19 cellular contexts compared by ENCODE assay signal in genomic region chr7:374706-375490, GRCh38.
DNase-seq lines count a peak whose midpoint lies in the region; ATAC-seq and TF ChIP-seq lines count a peak whose summit lies in the region.
"Had no signal": no experiment of that assay in that cellular context is flagged by ENCODE, and none has a peak within 500 bp of the region (broad histone marks: within the 10 kb centered on the region; RNA-seq: fewer than 3 reads in every experiment).

No MANE protein-coding gene starts in this region.

- no peaks in the 10 kb centered on the region for H3K9me3 ChIP-seq in endodermal cell (ENCODE audit: control insufficient read depth, low read length)

- H3K27me3 ChIP-seq in endodermal cell (ENCODE audit: control insufficient read depth, insufficient read depth, low read length, poor library complexity, severe bottlenecking) = no peaks in the 10 kb centered on the region

- no peak overlapping the region for H3K27ac Mint-ChIP-seq in activated CD4-positive, alpha-beta memory T cell treated with anti-CD3 and anti-CD28 coated beads for 36 hours
- H3K27ac Mint-ChIP-seq in activated CD4-positive, alpha-beta memory T cell treated with anti-CD3 and anti-CD28 coated beads, Interleukin-2, amount 10 ng/mL, durations not matched to agents 7 days and 5 days = no peak overlapping the region
- H3K27ac Mint-ChIP-seq in endodermal cell = no peak overlapping the region
- H3K27ac Mint-ChIP-seq: T-helper 2 cell treated with Interferon-gamma antibody and Interleukin-4, amounts not matched to agents 5 μg/mL and 100 μg/mL, for 36 hours had no signal

- no peak overlapping the region for H3K4me3 ChIP-seq in endodermal cell (ENCODE audit: low read length)

- H3K36me3 Mint-ChIP-seq in activated CD4-positive, alpha-beta memory T cell treated with anti-CD3 and anti-CD28 coated beads for 36 hours = no peaks in the 10 kb centered on the region
- no peaks in the 10 kb centered on the region for H3K36me3 Mint-ChIP-seq in activated CD4-positive, alpha-beta memory T cell treated with anti-CD3 and anti-CD28 coated beads, Interleukin-2, amount 10 ng/mL, durations not matched to agents 7 days and 5 days (ENCODE audit: low read depth)
- no peaks in the 10 kb centered on the region for H3K36me3 Mint-ChIP-seq in endodermal cell (ENCODE audit: low read depth)

- H3K4me1 ChIP-seq in endodermal cell (ENCODE audit: control insufficient read depth, insufficient read depth, low read length) = peaks cover 6% of the 10 kb centered on the region

- no peak overlapping the region for H3K27ac ChIP-seq in endodermal cell (ENCODE audit: low read depth, low read length)
- H3K27ac ChIP-seq: C4-2B had no signal

- H3K9ac ChIP-seq in endodermal cell (ENCODE audit: extremely low read depth, low read length, poor library complexity, severe bottlenecking) = no peak overlapping the region

- H3K36me3 ChIP-seq in endodermal cell (ENCODE audit: control insufficient read depth, insufficient read depth, low read length) = no peaks in the 10 kb centered on the region

- no peak overlapping the region for H3K4me3 Mint-ChIP-seq in activated CD4-positive, alpha-beta memory T cell treated with anti-CD3 and anti-CD28 coated beads for 36 hours
- H3K4me3 Mint-ChIP-seq in activated CD4-positive, alpha-beta memory T cell treated with anti-CD3 and anti-CD28 coated beads, Interleukin-2, amount 10 ng/mL, durations not matched to agents 7 days and 5 days = no peak overlapping the region
- H3K4me3 Mint-ChIP-seq in endodermal cell = no peak overlapping the region
- H3K4me3 Mint-ChIP-seq: activated T-cell treated with anti-CD3 and anti-CD28 coated beads, Interleukin-2, amount 50 U/mL, for 4 hours; T-helper 2 cell treated with Interferon-gamma antibody and Interleukin-4, amounts not matched to agents 5 μg/mL and 100 μg/mL, for 36 hours had no signal

- no peak for ATAC-seq in HG02884 (IDR thresholded peaks at IDR 0.05; ENCODE audit: unreplicated experiment)
- ATAC-seq: activated T-cell treated with anti-CD3 and anti-CD28 coated beads, Interleukin-2, amount 50 U/mL, for 4 hours had no signal

- POLR2A ChIA-PET in activated CD4-positive, alpha-beta memory T cell treated with anti-CD3 and anti-CD28 coated beads for 36 hours (lab: Charles Lee) = no interaction called here
- POLR2A ChIA-PET in activated CD4-positive, alpha-beta memory T cell treated with anti-CD3 and anti-CD28 coated beads, Interleukin-2, amount 10 ng/mL, durations not matched to agents 7 days and 5 days (lab: Charles Lee) = no interaction called here

- peak; percentile 2 for DNase-seq in activated CD4-positive, alpha-beta memory T cell treated with anti-CD3 and anti-CD28 coated beads for 36 hours
- no peak for DNase-seq in activated CD4-positive, alpha-beta memory T cell treated with anti-CD3 and anti-CD28 coated beads, Interleukin-2, amount 10 ng/mL, durations not matched to agents 7 days and 5 days
- DNase-seq in D341Med (ENCODE audit: low spot score) = peak; percentile 21
- DNase-seq in endodermal cell = peak; percentile 47
- DNase-seq in posterior vena cava (ENCODE audit: low spot score) = peak; percentile 69
- DNase-seq in pons (ENCODE audit: low spot score) = no peak
- DNase-seq in DMS 273 (lab: John Stamatoyannopoulos, UW; ENCODE audit: unreplicated experiment) = no peak
- DNase-seq: activated T-cell treated with anti-CD3 and anti-CD28 coated beads, Interleukin-2, amount 50 U/mL, for 4 hours; central memory CD4-positive, alpha-beta T cell; hippocampal formation; IMR-90; kidney glomerular epithelial cell; midbrain; NCI-H2107; NCI-H526; stimulated activated CD4-positive, alpha-beta T cell treated with anti-CD3 and anti-CD28 coated beads, Interleukin-4, amount 100 ng/mL, for 24 hours had no signal

- peaks cover 2% of the 10 kb centered on the region for H3K4me1 Mint-ChIP-seq in activated CD4-positive, alpha-beta memory T cell treated with anti-CD3 and anti-CD28 coated beads for 36 hours (ENCODE audit: low read depth)
- no peaks in the 10 kb centered on the region for H3K4me1 Mint-ChIP-seq in activated CD4-positive, alpha-beta memory T cell treated with anti-CD3 and anti-CD28 coated beads, Interleukin-2, amount 10 ng/mL, durations not matched to agents 7 days and 5 days
- peaks cover 14% of the 10 kb centered on the region for H3K4me1 Mint-ChIP-seq in endodermal cell

- TF ChIP-seq CTCF in endodermal cell (conservative IDR thresholded peaks at IDR 0.05) = no peak

- 92 to 93% methylated on average over 21 to 37 of the region's 37 CpGs for WGBS in endodermal cell (ENCODE audit: insufficient coverage in 1 of 2, insufficient read length in 1 of 2), 2 experiments

- CTCF ChIA-PET in activated CD4-positive, alpha-beta memory T cell treated with anti-CD3 and anti-CD28 coated beads for 36 hours (lab: Charles Lee) = no interaction called here
- CTCF ChIA-PET in activated CD4-positive, alpha-beta memory T cell treated with anti-CD3 and anti-CD28 coated beads, Interleukin-2, amount 10 ng/mL, durations not matched to agents 7 days and 5 days (lab: Charles Lee) = no interaction called here

- H3K9me3 Mint-ChIP-seq in activated CD4-positive, alpha-beta memory T cell treated with anti-CD3 and anti-CD28 coated beads for 36 hours = no peaks in the 10 kb centered on the region
- H3K9me3 Mint-ChIP-seq in activated CD4-positive, alpha-beta memory T cell treated with anti-CD3 and anti-CD28 coated beads, Interleukin-2, amount 10 ng/mL, durations not matched to agents 7 days and 5 days = no peaks in the 10 kb centered on the region
- no peaks in the 10 kb centered on the region for H3K9me3 Mint-ChIP-seq in endodermal cell
- H3K9me3 Mint-ChIP-seq: activated T-cell treated with anti-CD3 and anti-CD28 coated beads, Interleukin-2, amount 50 U/mL, for 4 hours; T-helper 2 cell treated with Interferon-gamma antibody and Interleukin-4, amounts not matched to agents 5 μg/mL and 100 μg/mL, for 36 hours had no signal

- no peaks in the 10 kb centered on the region for H3K27me3 Mint-ChIP-seq in activated CD4-positive, alpha-beta memory T cell treated with anti-CD3 and anti-CD28 coated beads for 36 hours
- no peaks in the 10 kb centered on the region for H3K27me3 Mint-ChIP-seq in activated CD4-positive, alpha-beta memory T cell treated with anti-CD3 and anti-CD28 coated beads, Interleukin-2, amount 10 ng/mL, durations not matched to agents 7 days and 5 days
- no peaks in the 10 kb centered on the region for H3K27me3 Mint-ChIP-seq in endodermal cell (ENCODE audit: insufficient read depth)

- intact Hi-C loops in activated CD4-positive, alpha-beta memory T cell treated with anti-CD3 and anti-CD28 coated beads for 36 hours (cut with micrococcal nuclease) = no loop called here
- intact Hi-C loops in posterior vena cava (cut with DNase I) = no loop called here

Comparison
In these comparisons a context has a peak if more than half of its experiments do, and no peak if none do; other contexts are left out.
1. DNase-seq: peak in activated CD4-positive, alpha-beta memory T cell treated with anti-CD3 and anti-CD28 coated beads for 36 hours (single experiment), D341Med (single experiment), endodermal cell (single experiment) and posterior vena cava (single experiment); none in activated CD4-positive, alpha-beta memory T cell treated with anti-CD3 and anti-CD28 coated beads, Interleukin-2, amount 10 ng/mL, durations not matched to agents 7 days and 5 days (single experiment), pons (single experiment) and DMS 273 (single experiment).